Comparison of ENCODE assay signal across 17 cellular contexts in the genomic region with DNA sequence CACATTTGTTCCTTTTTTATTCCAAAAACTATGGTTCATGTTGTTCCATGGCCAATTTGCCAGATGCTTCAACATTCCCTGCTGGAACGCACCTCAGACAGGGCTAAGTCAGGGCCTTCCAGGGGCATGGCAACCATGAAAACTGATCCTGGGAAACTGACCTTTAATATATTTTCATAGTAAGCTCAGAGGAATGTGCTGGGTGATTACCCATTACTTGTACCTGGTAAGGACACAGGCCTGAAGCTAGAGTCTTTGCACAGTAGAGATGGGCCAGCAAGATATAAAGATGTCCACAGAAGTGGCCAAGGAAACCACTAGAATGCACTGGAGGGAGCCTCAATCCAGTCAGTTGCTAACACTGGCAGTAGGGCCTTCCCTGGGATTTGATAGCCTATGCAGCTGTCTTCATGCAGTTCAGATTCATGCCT.
"Had no signal": no experiment of that assay in that cellular context is flagged by ENCODE, and none has a peak within 500 bp of the region (broad histone marks: within the 10 kb centered on the region; RNA-seq: fewer than 3 reads in every experiment).

No MANE protein-coding gene starts in this region.

- ATAC-seq: activated naive CD8-positive, alpha-beta T cell treated with anti-CD3 and anti-CD28 coated beads, Interleukin-2, amount 50 U/mL, for 24 hours; mucosa of descending colon; sciatic nerve; stimulated activated naive CD8-positive, alpha-beta T cell treated with anti-CD3 and anti-CD28 coated beads, Interleukin-15, Interleukin-2, amounts not matched to agents 100 U/mL and 50 U/mL, for 24 hours; T-cell had no signal

- H3K4me3 ChIP-seq: mucosa of descending colon had no signal

- H3K9me3 ChIP-seq: mucosa of descending colon had no signal

- H3K27ac ChIP-seq: VCaP had no signal

- DNase-seq: activated CD4-positive, alpha-beta T cell treated with anti-CD3 and anti-CD28 coated beads for 4 hours; activated naive CD4-positive, alpha-beta T cell treated with Interleukin-2 at 50 U/mL for 16 hours; activated naive CD8-positive, alpha-beta T cell treated with anti-CD3 and anti-CD28 coated beads, Interleukin-2, amount 50 U/mL, for 24 hours; caudate nucleus; cortex of kidney; effector CD8-positive, alpha-beta T cell; hypothalamus; left cardiac atrium; mucosa of descending colon; occipital lobe; stimulated activated CD4-positive, alpha-beta T cell treated with anti-CD3 and anti-CD28 coated beads, Interleukin-4, amount 100 ng/mL, for 1 hour; stimulated activated CD8-positive, alpha-beta memory T cell treated with anti-CD3 and anti-CD28 coated beads, Interleukin-4, amount 100 ng/mL, for 48 hours; stimulated activated naive CD8-positive, alpha-beta T cell treated with anti-CD3 and anti-CD28 coated beads, Interleukin-15, Interleukin-2, amounts not matched to agents 100 U/mL and 50 U/mL, for 24 hours; T-cell; T1000 had no signal
